14 cellular contexts compared by ENCODE assay signal in the genomic region with DNA sequence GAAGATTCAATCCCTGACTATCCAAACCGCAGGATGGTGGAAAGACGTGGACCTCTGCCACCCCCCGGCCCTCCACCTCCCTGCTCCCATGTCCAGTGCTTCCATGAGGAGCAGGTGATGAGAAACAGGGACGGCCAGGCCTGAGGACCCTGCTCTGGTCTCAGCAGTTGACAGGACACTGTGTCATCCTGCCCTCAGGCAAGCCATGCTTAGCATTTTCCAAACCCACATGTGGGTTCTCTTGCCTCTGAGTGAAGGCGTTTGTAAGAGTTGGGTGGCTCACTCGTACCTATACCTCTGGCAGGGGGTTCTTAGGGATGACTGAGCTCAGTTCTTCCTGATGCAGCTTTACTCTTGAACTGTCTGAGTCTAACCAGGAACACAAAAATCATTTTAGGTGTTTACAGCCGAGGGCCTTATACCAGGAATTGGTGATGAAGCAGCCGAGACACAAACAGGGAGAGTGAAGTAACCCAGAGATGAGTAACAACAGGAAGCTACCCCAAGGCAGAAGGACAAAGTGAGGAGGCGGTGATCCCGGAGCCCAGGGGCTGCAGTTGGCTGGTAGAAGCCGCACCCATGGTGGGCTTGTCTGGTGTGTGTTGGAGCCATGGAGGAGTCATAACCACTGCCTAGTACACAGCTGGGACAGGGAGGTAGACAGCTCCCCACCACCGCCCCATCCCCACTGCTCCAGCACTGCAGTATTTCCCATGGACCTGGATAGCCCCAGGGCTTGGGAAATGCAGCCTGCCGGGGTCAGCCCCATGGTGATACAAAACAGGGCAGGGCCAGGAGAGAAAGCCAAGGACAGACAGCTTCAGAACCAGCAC. TPM values are rescaled to one million over a fixed set of nuclear protein-coding genes. Genes with fewer than 3 reads are reported as not detected.
A peak's percentile ranks its signal among the peaks of the same experiment; 100 is the strongest.
DNase-seq lines count a peak whose midpoint lies in the region; ATAC-seq, FAIRE-seq and TF ChIP-seq lines count a peak whose summit lies in the region.
"Had no signal": no experiment of that assay in that cellular context is flagged by ENCODE, and none has a peak within 500 bp of the region (broad histone marks: within the 10 kb centered on the region; RNA-seq: fewer than 3 reads in every experiment).

No MANE protein-coding gene starts in this region.

- peak in 3 of 4 donors; percentile 32 to 55 (median 34) for ATAC-seq in pancreas
- ATAC-seq in HG02571 (IDR thresholded peaks at IDR 0.05; ENCODE audit: unreplicated experiment), result no peak
- ATAC-seq in GM19351 (IDR thresholded peaks at IDR 0.05; ENCODE audit: unreplicated experiment), result no peak
- no peak for ATAC-seq in HG03045 (IDR thresholded peaks at IDR 0.05; ENCODE audit: unreplicated experiment)

- no peaks in the 10 kb centered on the region for H3K9me3 ChIP-seq in pancreas

- H3K27ac ChIP-seq in pancreas, result peak overlapping the region in 1 of 4 donors; percentile 41

- H3K4me1 ChIP-seq in pancreas, result no peaks in the 10 kb centered on the region

- 75 to 79% methylated on average over 13 of the region's 13 CpGs for WGBS in pancreas, 2 donors

- intact Hi-C loops in pancreas (cut with DNase I), result no loop called here

- H3K4me3 ChIP-seq in epithelial cell of esophagus (ENCODE audit: low read length) (no peak overlapping the region), pancreas (no peak overlapping the region)

- H3K36me3 ChIP-seq in pancreas, result no peaks in the 10 kb centered on the region

- no peak for TF ChIP-seq CTCF in epithelial cell of esophagus (IDR thresholded peaks at IDR 0.05; ENCODE audit: insufficient read depth, low read depth, low read length, missing control alignments)
- no peak for TF ChIP-seq CTCF in pancreas (IDR thresholded peaks at IDR 0.05)

- H3K27me3 ChIP-seq in pancreas, result no peaks in the 10 kb centered on the region

- FAIRE-seq in RCC 7860 (lab: Jason Lieb, UNC) (no peak), pancreas (lab: Jason Lieb, UNC) (no peak)
- FAIRE-seq: colon had no signal

- DNase-seq in GM03348 (ENCODE audit: low spot score) (peak; percentile 67), RCC 7860 (ENCODE audit: low spot score) (peak; percentile 82), epithelial cell of esophagus (ENCODE audit: low read depth) (peak; percentile 94), pancreas (no peak)
- DNase-seq in stimulated activated CD4-positive, alpha-beta T cell treated with anti-CD3 and anti-CD28 coated beads, Interleukin-4, amount 100 ng/mL, for 1 hour, result no peak
- DNase-seq: DMS153, glutamatergic neuron, NCI-H1105 treated with DMSO at 0.1 percent for 48 hours, OCI-M1 had no signal

RNA-seq across cellular contexts. Expression of gene MYBPH, which starts 21.4 kb away (rescaled TPM):
- not detected for total RNA-seq in pancreas
- not detected for polyA plus RNA-seq in pancreas
- total RNA-seq: mucosa of gallbladder had no signal

RNA-seq across cellular contexts. Expression of gene ADORA1, which starts 26.7 kb away (rescaled TPM):
- 10 to 100 TPM in 3 of 6 donors, 1 to 10 TPM in 3; 8.1 to 19.3 (median 12.7) TPM for total RNA-seq in pancreas
- polyA plus RNA-seq in pancreas, result 10 to 100 TPM; 14.8 to 19.7 TPM

RNA-seq across cellular contexts. Expression of gene CHI3L1, which starts 32.3 kb away (rescaled TPM):
- 10 to 100 TPM in 2 of 6 donors, 1 to 10 TPM in 4; 1.7 to 12.1 (median 7.9) TPM for total RNA-seq in pancreas
- polyA plus RNA-seq in pancreas, result 10 to 100 TPM in 1 of 2 donors, 1 to 10 TPM in 1; 3.2 to 11.0 TPM

Comparison
In these comparisons a context has a peak if more than half of its experiments do, and no peak if none do; other contexts are left out.
1. DNase-seq: peak in GM03348 (single experiment), RCC 7860 (single experiment) and epithelial cell of esophagus (single experiment); none in pancreas (0 of 6) and stimulated activated CD4-positive, alpha-beta T cell treated with anti-CD3 and anti-CD28 coated beads, Interleukin-4, amount 100 ng/mL, for 1 hour (single experiment).
2. ATAC-seq: peak in pancreas (3 of 4); none in HG02571 (single experiment), GM19351 (single experiment) and HG03045 (single experiment).